ENCODE assay signal across 37 cellular contexts in genomic region chr4:22895482-22895881, GRCh38.
"Had no signal": no experiment of that assay in that cellular context is flagged by ENCODE, and none has a peak within 500 bp of the region (broad histone marks: within the 10 kb centered on the region; RNA-seq: fewer than 3 reads in every experiment).

No MANE protein-coding gene starts in this region.

- H3K4me3 Mint-ChIP-seq: activated B cell treated with CpG ODN at 0.5 μM for 24 hours; activated CD4-positive, alpha-beta memory T cell treated with anti-CD3 and anti-CD28 coated beads, Interleukin-2, amount 10 ng/mL, durations not matched to agents 7 days and 5 days; activated CD4-positive, alpha-beta T cell treated with anti-CD3 and anti-CD28 coated beads, Interleukin-2, amount 10 ng/mL, durations not matched to agents 7 days and 5 days; activated CD8-positive, alpha-beta memory T cell treated with anti-CD3 and anti-CD28 coated beads, Interleukin-2, amount 10 ng/mL, durations not matched to agents 7 days and 5 days; activated CD8-positive, alpha-beta T cell treated with anti-CD3 and anti-CD28 coated beads, Interleukin-2, amount 10 ng/mL, durations not matched to agents 7 days and 5 days; activated naive CD4-positive, alpha-beta T cell treated with anti-CD3 and anti-CD28 coated beads, Interleukin-2, amount 10 ng/mL, durations not matched to agents 7 days and 5 days; activated naive CD4-positive, alpha-beta T cell treated with anti-CD3 and anti-CD28 coated beads, Interleukin-2, amount 50 U/mL, for 24 hours; activated naive CD8-positive, alpha-beta T cell; activated naive CD8-positive, alpha-beta T cell treated with anti-CD3 and anti-CD28 coated beads, Interleukin-2, amount 10 ng/mL, durations not matched to agents 7 days and 5 days; activated naive CD8-positive, alpha-beta T cell treated with anti-CD3 and anti-CD28 coated beads, Interleukin-2, amount 50 U/mL, for 24 hours; activated T-cell treated with anti-CD3 and anti-CD28 coated beads, Interleukin-2, amount 50 U/mL, for 24 hours; brain; central memory CD8-positive, alpha-beta T cell; T-helper 1 cell treated with Interleukin-12 subunit alpha and Interleukin-12 subunit beta and Interleukin-4 antibody, amounts not matched to agents 30 μg/mL and 1 μg/mL, for 36 hours; T-helper 2 cell treated with Interferon-gamma antibody and Interleukin-4, amounts not matched to agents 5 μg/mL and 100 μg/mL, for 36 hours had no signal

- FAIRE-seq: bronchial epithelial cell, TTC549 had no signal

- H3K36me3 Mint-ChIP-seq: activated CD8-positive, alpha-beta memory T cell treated with anti-CD3 and anti-CD28 coated beads, Interleukin-2, amount 10 ng/mL, durations not matched to agents 7 days and 5 days; activated naive CD4-positive, alpha-beta T cell treated with anti-CD3 and anti-CD28 coated beads, Interleukin-2, amount 10 ng/mL, durations not matched to agents 7 days and 5 days; activated naive CD4-positive, alpha-beta T cell treated with anti-CD3 and anti-CD28 coated beads, Interleukin-2, amount 50 U/mL, for 24 hours; activated naive CD8-positive, alpha-beta T cell; activated naive CD8-positive, alpha-beta T cell treated with anti-CD3 and anti-CD28 coated beads, Interleukin-2, amount 10 ng/mL, durations not matched to agents 7 days and 5 days; brain had no signal

- ATAC-seq: activated CD8-positive, alpha-beta memory T cell treated with anti-CD3 and anti-CD28 coated beads, Interleukin-2, amount 10 ng/mL, durations not matched to agents 7 days and 5 days; activated CD8-positive, alpha-beta T cell treated with anti-CD3 and anti-CD28 coated beads, Interleukin-2, amount 10 ng/mL, durations not matched to agents 7 days and 5 days; activated naive CD8-positive, alpha-beta T cell treated with anti-CD3 and anti-CD28 coated beads, Interleukin-2, amount 50 U/mL, for 24 hours had no signal

- H3K36me3 ChIP-seq: ascending aorta, cardiac muscle cell had no signal

- H3K4me3 ChIP-seq: ascending aorta, cardiac muscle cell had no signal

- H3K4me1 Mint-ChIP-seq: activated B cell treated with CpG ODN at 0.5 μM for 24 hours; activated CD4-positive, alpha-beta memory T cell treated with anti-CD3 and anti-CD28 coated beads, Interleukin-2, amount 10 ng/mL, durations not matched to agents 7 days and 5 days; activated CD4-positive, alpha-beta T cell treated with anti-CD3 and anti-CD28 coated beads, Interleukin-2, amount 10 ng/mL, durations not matched to agents 7 days and 5 days; activated CD8-positive, alpha-beta memory T cell treated with anti-CD3 and anti-CD28 coated beads, Interleukin-2, amount 10 ng/mL, durations not matched to agents 7 days and 5 days; activated naive CD4-positive, alpha-beta T cell treated with anti-CD3 and anti-CD28 coated beads, Interleukin-2, amount 10 ng/mL, durations not matched to agents 7 days and 5 days; activated naive CD4-positive, alpha-beta T cell treated with anti-CD3 and anti-CD28 coated beads, Interleukin-2, amount 50 U/mL, for 24 hours; activated naive CD8-positive, alpha-beta T cell treated with anti-CD3 and anti-CD28 coated beads, Interleukin-2, amount 10 ng/mL, durations not matched to agents 7 days and 5 days; activated naive CD8-positive, alpha-beta T cell treated with anti-CD3 and anti-CD28 coated beads, Interleukin-2, amount 50 U/mL, for 24 hours; central memory CD8-positive, alpha-beta T cell had no signal

- H3K27me3 ChIP-seq: ascending aorta, cardiac muscle cell had no signal

- H3K9me3 ChIP-seq: ascending aorta had no signal

- H3K27ac Mint-ChIP-seq: activated B cell treated with CpG ODN at 0.5 μM for 24 hours; activated CD4-positive, alpha-beta memory T cell treated with anti-CD3 and anti-CD28 coated beads, Interleukin-2, amount 10 ng/mL, durations not matched to agents 7 days and 5 days; activated CD4-positive, alpha-beta T cell treated with anti-CD3 and anti-CD28 coated beads, Interleukin-2, amount 10 ng/mL, durations not matched to agents 7 days and 5 days; activated CD8-positive, alpha-beta memory T cell treated with anti-CD3 and anti-CD28 coated beads, Interleukin-2, amount 10 ng/mL, durations not matched to agents 7 days and 5 days; activated CD8-positive, alpha-beta T cell treated with anti-CD3 and anti-CD28 coated beads, Interleukin-2, amount 10 ng/mL, durations not matched to agents 7 days and 5 days; activated naive CD4-positive, alpha-beta T cell treated with anti-CD3 and anti-CD28 coated beads, Interleukin-2, amount 10 ng/mL, durations not matched to agents 7 days and 5 days; activated naive CD4-positive, alpha-beta T cell treated with anti-CD3 and anti-CD28 coated beads, Interleukin-2, amount 50 U/mL, for 24 hours; activated naive CD8-positive, alpha-beta T cell; activated naive CD8-positive, alpha-beta T cell treated with anti-CD3 and anti-CD28 coated beads, Interleukin-2, amount 10 ng/mL, durations not matched to agents 7 days and 5 days; activated naive CD8-positive, alpha-beta T cell treated with anti-CD3 and anti-CD28 coated beads, Interleukin-2, amount 50 U/mL, for 24 hours; activated T-cell treated with anti-CD3 and anti-CD28 coated beads, Interleukin-2, amount 50 U/mL, for 24 hours; activated T-helper 2 cell treated with anti-CD3 and anti-CD28 coated beads, Interferon-gamma antibody, Interleukin-2, Interleukin-4, amounts not matched to agents 10 μg/mL and 5 μg/mL and 100 μg/mL, durations not matched to agents 14 hours and 24 hours and 36 hours; brain; T-helper 1 cell treated with Interleukin-12 subunit alpha and Interleukin-12 subunit beta and Interleukin-4 antibody, amounts not matched to agents 30 μg/mL and 1 μg/mL, for 36 hours; T-helper 2 cell treated with Interferon-gamma antibody and Interleukin-4, amounts not matched to agents 5 μg/mL and 100 μg/mL, for 36 hours had no signal

- H3K9me3 Mint-ChIP-seq: activated B cell treated with CpG ODN at 0.5 μM for 24 hours; activated CD4-positive, alpha-beta memory T cell treated with anti-CD3 and anti-CD28 coated beads, Interleukin-2, amount 10 ng/mL, durations not matched to agents 7 days and 5 days; activated naive CD4-positive, alpha-beta T cell treated with anti-CD3 and anti-CD28 coated beads, Interleukin-2, amount 10 ng/mL, durations not matched to agents 7 days and 5 days; activated naive CD4-positive, alpha-beta T cell treated with anti-CD3 and anti-CD28 coated beads, Interleukin-2, amount 50 U/mL, for 24 hours; activated naive CD8-positive, alpha-beta T cell treated with anti-CD3 and anti-CD28 coated beads, Interleukin-2, amount 10 ng/mL, durations not matched to agents 7 days and 5 days; activated naive CD8-positive, alpha-beta T cell treated with anti-CD3 and anti-CD28 coated beads, Interleukin-2, amount 50 U/mL, for 24 hours; activated T-cell treated with anti-CD3 and anti-CD28 coated beads, Interleukin-2, amount 50 U/mL, for 24 hours; activated T-helper 2 cell treated with anti-CD3 and anti-CD28 coated beads, Interferon-gamma antibody, Interleukin-2, Interleukin-4, amounts not matched to agents 10 μg/mL and 5 μg/mL and 100 μg/mL, durations not matched to agents 14 hours and 24 hours and 36 hours; T-helper 1 cell treated with Interleukin-12 subunit alpha and Interleukin-12 subunit beta and Interleukin-4 antibody, amounts not matched to agents 30 μg/mL and 1 μg/mL, for 36 hours; T-helper 2 cell treated with Interferon-gamma antibody and Interleukin-4, amounts not matched to agents 5 μg/mL and 100 μg/mL, for 36 hours had no signal

- DNase-seq: activated B cell treated with CpG ODN at 0.5 μM for 24 hours; activated CD4-positive, alpha-beta memory T cell treated with anti-CD3 and anti-CD28 coated beads, Interleukin-2, amount 10 ng/mL, durations not matched to agents 7 days and 5 days; activated CD4-positive, alpha-beta T cell treated with anti-CD3 and anti-CD28 coated beads for 4 hours; activated CD4-positive, alpha-beta T cell treated with anti-CD3 and anti-CD28 coated beads, Interleukin-2, amount 10 ng/mL, durations not matched to agents 7 days and 5 days; activated CD4-positive, alpha-beta T cell treated with anti-CD3 and anti-CD28 coated beads, Interleukin-2, amount 50 U/mL, for 48 hours; activated CD4-positive, CD25-positive, alpha-beta regulatory T cell treated with anti-CD3 and anti-CD28 coated beads, Interleukin-2, amount 50 U/mL, for 72 hours; activated CD8-positive, alpha-beta memory T cell treated with anti-CD3 and anti-CD28 coated beads for 24 hours; activated CD8-positive, alpha-beta memory T cell treated with anti-CD3 and anti-CD28 coated beads, Interleukin-2, amount 10 ng/mL, durations not matched to agents 7 days and 5 days; activated CD8-positive, alpha-beta memory T cell treated with anti-CD3 and anti-CD28 coated beads, Interleukin-2, amount 50 U/mL, for 48 hours; activated CD8-positive, alpha-beta T cell treated with anti-CD3 and anti-CD28 coated beads, Interleukin-2, amount 10 ng/mL, durations not matched to agents 7 days and 5 days; activated effector memory CD4-positive, alpha-beta T cell treated with Interleukin-2 at 50 U/mL for 16 hours; activated gamma-delta T cell; activated naive CD4-positive, alpha-beta T cell treated with anti-CD3 and anti-CD28 coated beads, Interleukin-2, amount 10 ng/mL, durations not matched to agents 7 days and 5 days; activated naive CD4-positive, alpha-beta T cell treated with Interleukin-2 at 50 U/mL for 16 hours; activated naive CD8-positive, alpha-beta T cell treated with anti-CD3 and anti-CD28 coated beads, Interleukin-2, amount 10 ng/mL, durations not matched to agents 7 days and 5 days; activated naive CD8-positive, alpha-beta T cell treated with anti-CD3 and anti-CD28 coated beads, Interleukin-2, amount 50 U/mL, for 24 hours; activated T-cell treated with anti-CD3 and anti-CD28 coated beads, Interleukin-2, amount 50 U/mL, for 24 hours; activated T-cell treated with anti-CD3 and anti-CD28 coated beads, Interleukin-2, amount 50 U/mL, for 48 hours; amygdala; anterior cingulate cortex; caudate nucleus; cerebellar nuclear complex; T-helper 1 cell; T-helper 2 cell; T-helper 9 cell had no signal

- H3K27ac ChIP-seq: ascending aorta, cardiac muscle cell, VCaP had no signal

- H3K4me1 ChIP-seq: ascending aorta had no signal

- H3K27me3 Mint-ChIP-seq: activated B cell treated with CpG ODN at 0.5 μM for 24 hours; activated CD4-positive, alpha-beta memory T cell treated with anti-CD3 and anti-CD28 coated beads, Interleukin-2, amount 10 ng/mL, durations not matched to agents 7 days and 5 days; activated CD4-positive, alpha-beta T cell treated with anti-CD3 and anti-CD28 coated beads, Interleukin-2, amount 10 ng/mL, durations not matched to agents 7 days and 5 days; activated CD8-positive, alpha-beta memory T cell treated with anti-CD3 and anti-CD28 coated beads, Interleukin-2, amount 10 ng/mL, durations not matched to agents 7 days and 5 days; activated naive CD4-positive, alpha-beta T cell treated with anti-CD3 and anti-CD28 coated beads, Interleukin-2, amount 10 ng/mL, durations not matched to agents 7 days and 5 days; activated naive CD8-positive, alpha-beta T cell treated with anti-CD3 and anti-CD28 coated beads, Interleukin-2, amount 10 ng/mL, durations not matched to agents 7 days and 5 days; activated T-cell treated with anti-CD3 and anti-CD28 coated beads, Interleukin-2, amount 50 U/mL, for 24 hours; central memory CD8-positive, alpha-beta T cell had no signal
